8 cellular contexts compared by ENCODE assay signal in genomic region chr19:41872384-41872774, GRCh38. TPM values are rescaled to one million over a fixed set of nuclear protein-coding genes. Genes with fewer than 3 reads are reported as not detected.
DNase-seq lines count a peak whose midpoint lies in the region; ATAC-seq and TF ChIP-seq lines count a peak whose summit lies in the region.
"Had no signal": no experiment of that assay in that cellular context is flagged by ENCODE, and none has a peak within 500 bp of the region (broad histone marks: within the 10 kb centered on the region; RNA-seq: fewer than 3 reads in every experiment).

No MANE protein-coding gene starts in this region.

- peak overlapping the region; percentile 99 for H3K27ac ChIP-seq in DOHH2 (ENCODE audit: low read depth, low read length)
- peak overlapping the region; percentile 59; the same call in 1 of the 2 replicates for H3K27ac ChIP-seq in HUES64 (ENCODE audit: low read depth, low read length)
- H3K27ac ChIP-seq in SJCRH30: no peak overlapping the region

- peak overlapping the region; percentile 1; the same call in 1 of the 2 replicates for H3K4me3 ChIP-seq in DOHH2 (ENCODE audit: low read length)
- no peak overlapping the region for H3K4me3 ChIP-seq in HUES64 (ENCODE audit: low read length)
- H3K4me3 ChIP-seq in SJCRH30: no peak overlapping the region
- H3K4me3 ChIP-seq: dorsolateral prefrontal cortex had no signal

- peaks cover 21% of the 10 kb centered on the region for H3K79me2 ChIP-seq in DOHH2 (ENCODE audit: control insufficient read depth, low read length)

- H3K4me3 Mint-ChIP-seq in naive thymus-derived CD8-positive, alpha-beta T cell: peak overlapping the region in 4 of 10 donors; percentile 26 to 83 (median 30)

- peaks cover 29 to 93% (median 81%) of the 10 kb centered on the region in 4 donors for H3K4me1 Mint-ChIP-seq in naive thymus-derived CD8-positive, alpha-beta T cell

- no peak for TF ChIP-seq CTCF in DOHH2 (IDR thresholded peaks at IDR 0.05; ENCODE audit: low read depth, low read length, poor library complexity, severe bottlenecking)

- peaks cover 8 to 38% of the 10 kb centered on the region in 2 donors for H3K36me3 Mint-ChIP-seq in activated naive CD4-positive, alpha-beta T cell treated with anti-CD3 and anti-CD28 coated beads, Interleukin-2, amount 50 U/mL, for 72 hours
- H3K36me3 Mint-ChIP-seq in naive thymus-derived CD8-positive, alpha-beta T cell: peaks cover 0 to 31% (median 4%) of the 10 kb centered on the region in 3 donors

- H3K9me3 ChIP-seq in DOHH2 (ENCODE audit: control insufficient read depth, insufficient read depth, low read length) (no peaks in the 10 kb centered on the region), HUES64 (ENCODE audit: insufficient read depth, low read depth, low read length) (no peaks in the 10 kb centered on the region), SJCRH30 (replicated peaks) (no peaks in the 10 kb centered on the region)

- no peaks in the 10 kb centered on the region for H3K27me3 Mint-ChIP-seq in naive thymus-derived CD8-positive, alpha-beta T cell

- H3K9me3 Mint-ChIP-seq in activated naive CD4-positive, alpha-beta T cell treated with anti-CD3 and anti-CD28 coated beads, Interleukin-2, amount 50 U/mL, for 72 hours: no peaks in the 10 kb centered on the region
- no peaks in the 10 kb centered on the region for H3K9me3 Mint-ChIP-seq in naive thymus-derived CD8-positive, alpha-beta T cell

- H3K4me2 ChIP-seq in DOHH2 (ENCODE audit: low read length): peak overlapping the region; percentile 42

- peaks cover 65% of the 10 kb centered on the region for H3K36me3 ChIP-seq in DOHH2 (ENCODE audit: control insufficient read depth, low read length)
- peaks cover 47% of the 10 kb centered on the region for H3K36me3 ChIP-seq in HUES64 (ENCODE audit: insufficient read depth, low read length)
- peaks cover 45% of the 10 kb centered on the region for H3K36me3 ChIP-seq in SJCRH30

- peak overlapping the region; percentile 79 to 91 for H3K27ac Mint-ChIP-seq in activated naive CD4-positive, alpha-beta T cell treated with anti-CD3 and anti-CD28 coated beads, Interleukin-2, amount 50 U/mL, for 72 hours
- H3K27ac Mint-ChIP-seq in naive thymus-derived CD8-positive, alpha-beta T cell: peak overlapping the region; percentile 77 to 100 (median 98)

- no peak overlapping the region for H3K9ac ChIP-seq in HUES64 (ENCODE audit: low read depth, low read length)

- no peak for ATAC-seq in activated naive CD4-positive, alpha-beta T cell treated with anti-CD3 and anti-CD28 coated beads, Interleukin-2, amount 50 U/mL, for 72 hours
- ATAC-seq in naive thymus-derived CD8-positive, alpha-beta T cell: no peak
- ATAC-seq in GM18511 (IDR thresholded peaks at IDR 0.05; ENCODE audit: unreplicated experiment): no peak

- H3K27me3 ChIP-seq in DOHH2 (ENCODE audit: control insufficient read depth, low read length) (no peaks in the 10 kb centered on the region), HUES64 (ENCODE audit: insufficient read depth, low read length) (no peaks in the 10 kb centered on the region; the same call in 1 of the 2 replicates), SJCRH30 (no peaks in the 10 kb centered on the region)
- H3K27me3 ChIP-seq: dorsolateral prefrontal cortex had no signal

- WGBS in HUES64: 93% methylated on average over 12 of the region's 12 CpGs

- H3K4me1 ChIP-seq in DOHH2 (ENCODE audit: control insufficient read depth, low read length) (peaks cover 93% of the 10 kb centered on the region), HUES64 (ENCODE audit: insufficient read depth, low read length) (no peaks in the 10 kb centered on the region), SJCRH30 (no peaks in the 10 kb centered on the region; the same call in 1 of the 2 replicates)

- H3F3A ChIP-seq in DOHH2 (ENCODE audit: control insufficient read depth, insufficient read depth): peaks cover 83% of the 10 kb centered on the region

- no peaks in the 10 kb centered on the region for H3K9me2 ChIP-seq in DOHH2 (replicated peaks; ENCODE audit: control insufficient read depth, low read length)

- DNase-seq in activated naive CD4-positive, alpha-beta T cell treated with anti-CD3 and anti-CD28 coated beads, Interleukin-2, amount 50 U/mL, for 72 hours (ENCODE audit: low spot score in 2 of 2): no peak
- DNase-seq in naive thymus-derived CD8-positive, alpha-beta T cell: no peak
- no peak for DNase-seq in SJCRH30
- no peak for DNase-seq in C1 segment of cervical spinal cord (lab: John Stamatoyannopoulos, UW)

- 0 out of 2 replicates have a peak, but pooled peaks cover 5% of the 10 kb centered on the region for H4K20me1 ChIP-seq in DOHH2 (ENCODE audit: control insufficient read depth, insufficient read depth, low read depth, low read length)

- POLR2A ChIA-PET in naive thymus-derived CD8-positive, alpha-beta T cell (lab: Charles Lee): interaction anchor here (0.7 to 17.2 kb wide), 14 partner anchors 9 to 86 kb away, joined by 3 to 819 read pairs (median 16); partner anchors contain the start of genes ARHGEF1, ERFL, RABAC1 and RPS19

RNA-seq across cellular contexts. Expression of gene CD79A, which starts 4.7 kb away (rescaled TPM):
- polyA plus RNA-seq in HUES64 (2013, experiment 1 of 2): 0.25 TPM
- polyA plus RNA-seq in HUES64 (2013, experiment 2 of 2): 0.44 TPM
- 1 to 10 TPM; 3.3 to 7.0 TPM for total RNA-seq in activated naive CD4-positive, alpha-beta T cell treated with anti-CD3 and anti-CD28 coated beads, Interleukin-2, amount 50 U/mL, for 72 hours
- total RNA-seq in naive thymus-derived CD8-positive, alpha-beta T cell: 10 to 100 TPM; 48.6 to 51.0 TPM
- polyA plus RNA-seq in naive thymus-derived CD8-positive, alpha-beta T cell: 10 to 100 TPM; 54.9 to 88.2 (median 85.1) TPM
- 0.61 TPM in 1 of 2 replicates, not detected in the other for total RNA-seq in SJCRH30 (2014; rRNA removed; shearing (Covaris generic))

RNA-seq across cellular contexts. Expression of gene ARHGEF1, which starts 10.6 kb away (rescaled TPM):
- 26.3 TPM for polyA plus RNA-seq in HUES64 (2013, experiment 1 of 2)
- polyA plus RNA-seq in HUES64 (2013, experiment 2 of 2): 32.8 TPM
- total RNA-seq in activated naive CD4-positive, alpha-beta T cell treated with anti-CD3 and anti-CD28 coated beads, Interleukin-2, amount 50 U/mL, for 72 hours: 100 to 1,000 TPM; 361 to 383 TPM
- 1,000 to 10,000 TPM; 1,211 to 1,239 TPM for total RNA-seq in naive thymus-derived CD8-positive, alpha-beta T cell
- polyA plus RNA-seq in naive thymus-derived CD8-positive, alpha-beta T cell: 100 to 1,000 TPM; 161 to 346 (median 211) TPM
- 52.4 and 53.8 TPM in 2 replicates for total RNA-seq in SJCRH30 (2014; rRNA removed; shearing (Covaris generic))

RNA-seq across cellular contexts. Expression of gene RPS19, which starts 12.3 kb away (rescaled TPM):
- 3,403 TPM for polyA plus RNA-seq in HUES64 (2013, experiment 1 of 2)
- polyA plus RNA-seq in HUES64 (2013, experiment 2 of 2): 3,620 TPM
- 1,000 to 10,000 TPM; 3,521 to 4,779 TPM for total RNA-seq in activated naive CD4-positive, alpha-beta T cell treated with anti-CD3 and anti-CD28 coated beads, Interleukin-2, amount 50 U/mL, for 72 hours
- total RNA-seq in naive thymus-derived CD8-positive, alpha-beta T cell: 1,000 to 10,000 TPM; 3,479 to 3,513 TPM
- polyA plus RNA-seq in naive thymus-derived CD8-positive, alpha-beta T cell: 1,000 to 10,000 TPM; 6,905 to 8,825 (median 8,505) TPM
- 2,068 and 2,616 TPM in 2 replicates for total RNA-seq in SJCRH30 (2014; rRNA removed; shearing (Covaris generic))

RNA-seq across cellular contexts. Expression of gene DMRTC2, which starts 27.5 kb away (rescaled TPM):
- not detected for polyA plus RNA-seq in HUES64 (2013, experiment 1 of 2)
- not detected for polyA plus RNA-seq in HUES64 (2013, experiment 2 of 2)
- not detected for total RNA-seq in activated naive CD4-positive, alpha-beta T cell treated with anti-CD3 and anti-CD28 coated beads, Interleukin-2, amount 50 U/mL, for 72 hours
- not detected for total RNA-seq in naive thymus-derived CD8-positive, alpha-beta T cell
- polyA plus RNA-seq in naive thymus-derived CD8-positive, alpha-beta T cell: not detected
- not detected in 2 replicates for total RNA-seq in SJCRH30 (2014; rRNA removed; shearing (Covaris generic))
- total RNA-seq: dorsolateral prefrontal cortex had no signal

RNA-seq across cellular contexts. Expression of gene LYPD4, which starts 27.9 kb away (rescaled TPM):
- not detected for polyA plus RNA-seq in HUES64 (2013, experiment 1 of 2)
- not detected for polyA plus RNA-seq in HUES64 (2013, experiment 2 of 2)
- not detected for total RNA-seq in activated naive CD4-positive, alpha-beta T cell treated with anti-CD3 and anti-CD28 coated beads, Interleukin-2, amount 50 U/mL, for 72 hours
- not detected for total RNA-seq in naive thymus-derived CD8-positive, alpha-beta T cell
- not detected for polyA plus RNA-seq in naive thymus-derived CD8-positive, alpha-beta T cell
- total RNA-seq in SJCRH30 (2014; rRNA removed; shearing (Covaris generic)): not detected in 2 replicates
- total RNA-seq: dorsolateral prefrontal cortex had no signal

Comparison
In these comparisons a context has a peak if more than half of its experiments do, and no peak if none do; other contexts are left out.
1. RNA of gene CD79A, which starts 4.7 kb away (total RNA-seq): 48.6 to 51.0 TPM in naive thymus-derived CD8-positive, alpha-beta T cell; 3.3 to 7.0 TPM in activated naive CD4-positive, alpha-beta T cell treated with anti-CD3 and anti-CD28 coated beads, Interleukin-2, amount 50 U/mL, for 72 hours and 0.61 TPM in SJCRH30; every median in the first group is over 4 times any median in the second.